Comparison of ENCODE assay signal across 8 cellular contexts in the genomic region with DNA sequence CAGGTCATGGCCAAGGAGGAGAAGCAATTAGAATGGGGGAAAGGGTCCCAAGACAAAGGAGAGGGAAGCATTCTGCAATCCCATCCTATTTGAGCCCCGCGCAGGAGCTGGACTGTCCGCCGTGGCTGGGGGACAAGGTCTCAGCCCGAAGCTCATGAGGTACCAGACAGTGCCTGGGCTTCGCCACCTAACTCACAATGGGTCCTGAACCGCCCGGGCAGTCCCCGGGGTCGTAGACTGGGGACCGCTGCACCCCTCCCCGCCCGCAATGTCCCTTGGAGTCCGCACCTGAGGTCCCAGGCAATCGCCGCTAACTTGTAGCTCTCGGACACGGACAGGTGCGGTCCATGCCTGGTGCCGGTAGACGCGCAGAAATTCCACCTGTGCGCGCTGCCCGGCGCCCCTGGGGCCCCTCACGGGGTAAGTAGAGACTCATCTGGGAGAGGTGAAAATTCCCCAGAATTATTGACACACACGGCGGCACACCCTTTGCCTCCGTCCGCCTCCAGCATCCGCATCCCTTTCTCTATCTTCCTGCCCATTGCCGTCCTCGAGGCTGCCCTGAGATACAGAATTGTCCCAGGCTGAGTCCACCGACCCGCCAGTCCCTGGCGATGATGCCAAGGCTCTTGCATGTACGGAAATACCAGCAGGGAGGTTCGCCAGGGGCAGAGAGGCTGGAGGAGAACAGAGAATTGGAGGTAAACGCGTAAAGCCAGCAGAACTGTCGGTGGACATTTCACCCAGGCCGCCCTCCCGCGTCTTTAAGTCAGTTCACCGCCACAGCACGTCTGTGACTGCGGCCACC. TPM values are rescaled to one million over a fixed set of nuclear protein-coding genes. Genes with fewer than 3 reads are reported as not detected.
DNase-seq lines count a peak whose midpoint lies in the region; ATAC-seq and TF ChIP-seq lines count a peak whose summit lies in the region.
"Had no signal": no experiment of that assay in that cellular context is flagged by ENCODE, and none has a peak within 500 bp of the region (broad histone marks: within the 10 kb centered on the region; RNA-seq: fewer than 3 reads in every experiment).

No MANE protein-coding gene starts in this region.

- ATAC-seq in IMR-90 (ENCODE audit: low read depth) (0 out of 2 replicates have a peak, but pooled peaks have one; percentile 1), thoracic aorta (ENCODE audit: insufficient number of reproducible peaks, low FRiP score, low read depth) (no peak)
- ATAC-seq: activated T-helper 17 cell treated with anti-CD3 and anti-CD28 coated beads, Interleukin-2, amount 50 U/mL, for 72 hours had no signal

- POLR2A ChIA-PET in IMR-90 (lab: Charles Lee; ENCODE audit: unreplicated experiment), result interaction anchor here (0.6 kb wide), 1 partner anchor 111 kb away, joined by 6 read pairs; no protein-coding TSS in a partner anchor

- peaks cover 12% of the 10 kb centered on the region for H3K4me1 ChIP-seq in IMR-90 (ENCODE audit: control insufficient read depth, insufficient read depth, low read length)
- H3K4me1 ChIP-seq in thoracic aorta (ENCODE audit: control insufficient read depth in 1 of 2, low read depth in 2 of 2), result peaks cover 0 to 22% of the 10 kb centered on the region in 2 donors

- H3K14ac ChIP-seq in IMR-90 (replicated peaks; ENCODE audit: low read depth, low read length), result peak overlapping the region; percentile 99

- no TSS peak for BruUV-seq in IMR-90 (replicated peaks; lab: Mats Ljungman, UMichigan)

- intact Hi-C loops in IMR-90 (cut with micrococcal nuclease), result loop anchor here (2.0 to 10.0 kb wide), 7 partner anchors 137 to 1205 kb away; a partner anchor contains a TSS
- intact Hi-C loops in dorsolateral prefrontal cortex (cut with DNase I), result no loop called here

- peak overlapping the region; percentile 93 for H3K4me2 ChIP-seq in IMR-90 (ENCODE audit: low read depth, low read length)

- no peak overlapping the region for H2BK15ac ChIP-seq in IMR-90 (ENCODE audit: low read depth, low read length)

- in situ Hi-C loops in IMR-90 (cut with MboI; ENCODE audit: low sequenced_read_pairs), result loop anchor here (10.0 kb wide), 2 partner anchors 275 to 715 kb away; no protein-coding TSS in a partner anchor

- H3K9me1 ChIP-seq in IMR-90 (ENCODE audit: insufficient read depth, low read length), result peaks cover 3% of the 10 kb centered on the region; the same call in 1 of the 2 replicates

- H3K9me3 ChIP-seq in IMR-90 (ENCODE audit: control insufficient read depth, insufficient read depth, low read length) (no peaks in the 10 kb centered on the region), thoracic aorta (no peaks in the 10 kb centered on the region)

- TF ChIP-seq RAD21 in IMR-90 (IDR thresholded peaks at IDR 0.05; ENCODE audit: low read length), result no peak

- peak overlapping the region; percentile 94 for H2BK120ac ChIP-seq in IMR-90 (ENCODE audit: low read depth, low read length)

- peak overlapping the region; percentile 75 to 92 for H4K8ac ChIP-seq in IMR-90 (ENCODE audit: low read depth in 2 of 2, low read length in 2 of 2)

- H4K91ac ChIP-seq in IMR-90 (ENCODE audit: insufficient read depth, low read depth, low read length), result peak overlapping the region; percentile 98

- H3K56ac ChIP-seq in IMR-90 (ENCODE audit: extremely low read depth, insufficient read depth, low read length), result peak overlapping the region; percentile 98

- peak overlapping the region; percentile 91 for H2AK5ac ChIP-seq in IMR-90 (ENCODE audit: low read depth, low read length)

- H2BK20ac ChIP-seq in IMR-90 (ENCODE audit: low read depth, low read length), result peak overlapping the region; percentile 58

- dilution Hi-C loops in IMR-90 (cut with HindIII; ENCODE audit: low sequenced_read_pairs, unreplicated experiment), result no loop called here

- H3K9ac ChIP-seq in IMR-90 (ENCODE audit: low read depth, low read length), result peak overlapping the region; percentile 98

- DNase-seq in IMR-90 (peak; percentile 30), dorsolateral prefrontal cortex (peak in 3 of 10 donors; percentile 26 to 43 (median 34)), kidney tubule cell (ENCODE audit: low spot score) (peak; percentile 1), thoracic aorta (ENCODE audit: low spot score) (no peak), NCI-H2029 (lab: John Stamatoyannopoulos, UW) (no peak), COR-L47 (lab: John Stamatoyannopoulos, UW) (no peak), inferior parietal cortex (ENCODE audit: extremely low spot score) (no peak)

- TF ChIP-seq CTCF in IMR-90 (conservative IDR thresholded peaks at IDR 0.05; ENCODE audit: low read depth, low read length) (no peak), dorsolateral prefrontal cortex (IDR thresholded peaks at IDR 0.05 in 54 of 56, conservative IDR thresholded peaks at IDR 0.05 in 2 of 56; ENCODE audit: low read depth in 1 of 56, partially characterized antibody in 56 of 56) (no peak), thoracic aorta (IDR thresholded peaks at IDR 0.05) (no peak)

- H3K4me3 ChIP-seq in IMR-90 (ENCODE audit: insufficient read depth, low read depth, low read length), result peak overlapping the region; percentile 95
- peak overlapping the region; percentile 13 to 73 (median 50) for H3K4me3 ChIP-seq in dorsolateral prefrontal cortex
- peak overlapping the region; percentile 45 for H3K4me3 ChIP-seq in thoracic aorta

- CTCF ChIA-PET in IMR-90 (lab: Yijun Ruan, JAX), result interaction anchor here (0.5 to 0.6 kb wide), 2 partner anchors 219 to 1212 kb away, joined by 3 read pairs; no protein-coding TSS in a partner anchor

- peak overlapping the region; percentile 76 for H4K5ac ChIP-seq in IMR-90 (ENCODE audit: low read depth, low read length)

- peak overlapping the region; percentile 95 for H3K18ac ChIP-seq in IMR-90 (ENCODE audit: low read depth, low read length)

- peak overlapping the region; percentile 97 for H2BK5ac ChIP-seq in IMR-90 (ENCODE audit: low read depth, low read length, poor library complexity, severe bottlenecking)

- H3K4ac ChIP-seq in IMR-90 (ENCODE audit: low read depth, low read length), result peak overlapping the region; percentile 97

- H4K20me1 ChIP-seq in IMR-90 (ENCODE audit: insufficient read depth, low read length), result peaks cover 7% of the 10 kb centered on the region; the same call in 1 of the 2 replicates

- H3K23ac ChIP-seq in IMR-90 (ENCODE audit: low read depth, low read length), result peak overlapping the region; percentile 100

- peak overlapping the region; percentile 95 for H2AK9ac ChIP-seq in IMR-90 (replicated peaks; ENCODE audit: low read depth, low read length, poor library complexity)

- peak overlapping the region; percentile 88 for H3K27ac ChIP-seq in IMR-90 (ENCODE audit: insufficient read depth, low read length)
- peak overlapping the region in 5 of 59 donors; percentile 3 to 22 (median 13) for H3K27ac ChIP-seq in dorsolateral prefrontal cortex
- no peak overlapping the region for H3K27ac ChIP-seq in thoracic aorta

- H3K36me3 ChIP-seq in IMR-90 (ENCODE audit: control insufficient read depth, insufficient read depth, low read length) (peaks cover 25% of the 10 kb centered on the region), thoracic aorta (no peaks in the 10 kb centered on the region)

- 0% methylated on average over 13 of the region's 48 CpGs; no CpG with 5 or more reads in 1 of the 2 experiments for WGBS in IMR-90 (ENCODE audit: extremely low coverage in 2 of 2, insufficient read length in 1 of 2), 2 experiments

- no peak for TF ChIP-seq POLR2A in IMR-90 (IDR thresholded peaks at IDR 0.05; ENCODE audit: low read depth, low read length)

- peak overlapping the region; percentile 86 for H2AFZ ChIP-seq in IMR-90 (replicated peaks; ENCODE audit: low read length, poor library complexity)

- H3K27me3 ChIP-seq in IMR-90 (ENCODE audit: control insufficient read depth, insufficient read depth, low read length), result no peaks in the 10 kb centered on the region
- H3K27me3 ChIP-seq in dorsolateral prefrontal cortex, result peaks cover 0 to 59% (median 29%) of the 10 kb centered on the region in 45 donors
- H3K27me3 ChIP-seq in thoracic aorta (replicated peaks; ENCODE audit: insufficient read depth), result no peaks in the 10 kb centered on the region

- H3K79me1 ChIP-seq in IMR-90 (ENCODE audit: low read depth in 1 of 2, low read length in 2 of 2), result peaks cover 6 to 29% of the 10 kb centered on the region in 2 experiments; a peak in 3 of 4 replicates

TF ChIP-seq in IMR-90, 13 proteins besides CTCF, POLR2A, EP300 and RAD21:
- no peak for TF ChIP-seq FOS (IDR thresholded peaks at IDR 0.05; ENCODE audit: low read depth, low read length)
TF ChIP-seq in IMR-90: peak in this region for 0.

RNA-seq across cellular contexts. Expression of a gene that starts 1.7 kb away (rescaled TPM):
- 144 and 184 TPM in 2 replicates for total RNA-seq in IMR-90 (2012; rRNA removed)
- polyA plus RNA-seq in IMR-90 (2012; rRNA removed), result 77.9 and 79.3 TPM in 2 replicates
- 30.1 and 41.1 TPM in 2 replicates for polyA plus RNA-seq in IMR-90 (2012; cell fraction: cytosol; rRNA removed)
- polyA plus RNA-seq in IMR-90 (2012; cell fraction: nucleus; rRNA removed; ENCODE audit: low replicate concordance), result 75.4 and 103 TPM in 2 replicates
- 10 to 100 TPM in 18 of 120 experiments, 1 to 10 TPM in 102; 1.4 to 15.9 (median 7.3) TPM for total RNA-seq in dorsolateral prefrontal cortex
- total RNA-seq in thoracic aorta, result not detected
- total RNA-seq: activated T-helper 17 cell treated with anti-CD3 and anti-CD28 coated beads, Interleukin-2, amount 50 U/mL, for 72 hours had no signal

Comparison
In these comparisons a context has a peak if more than half of its experiments do, and no peak if none do; other contexts are left out.
1. DNase-seq: peak in IMR-90 (single experiment) and kidney tubule cell (single experiment); none in thoracic aorta (single experiment), NCI-H2029 (single experiment), COR-L47 (single experiment) and inferior parietal cortex (single experiment).
2. H3K4me3 ChIP-seq: peak in every context shown above with its lines; median percentile 95 in IMR-90; 50 in dorsolateral prefrontal cortex; 45 in thoracic aorta.